ENCODE assay signal across 29 cellular contexts in the genomic region with DNA sequence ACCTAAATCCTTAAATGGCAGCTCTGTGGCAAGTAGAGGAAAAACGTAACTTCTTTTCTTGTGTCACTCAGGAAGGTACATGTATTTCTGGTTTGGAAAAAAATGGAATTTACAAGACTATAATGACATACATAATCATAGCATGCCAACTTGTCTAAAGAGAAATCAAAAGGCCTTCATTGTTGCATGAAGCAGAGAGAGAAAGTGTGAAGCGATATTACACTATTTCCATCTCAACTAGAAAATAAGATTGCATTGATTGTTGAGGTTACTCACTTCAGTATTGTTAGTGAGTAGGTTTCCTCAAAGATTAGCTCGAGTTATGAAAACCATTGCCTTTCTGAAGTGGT.
DNase-seq lines count a peak whose midpoint lies in the region; ATAC-seq and TF ChIP-seq lines count a peak whose summit lies in the region.
"Had no signal": no experiment of that assay in that cellular context is flagged by ENCODE, and none has a peak within 500 bp of the region (broad histone marks: within the 10 kb centered on the region; RNA-seq: fewer than 3 reads in every experiment).

No MANE protein-coding gene starts in this region.

- TF ChIP-seq CTCF in PC-3 (conservative IDR thresholded peaks at IDR 0.05; ENCODE audit: low read depth, low read length) (no peak), neural cell (IDR thresholded peaks at IDR 0.05; ENCODE audit: poor library complexity, severe bottlenecking) (no peak), testis (IDR thresholded peaks at IDR 0.05) (no peak)

- TF ChIP-seq EP300 in neural cell (conservative IDR thresholded peaks at IDR 0.05; ENCODE audit: poor library complexity, severe bottlenecking) = peak; percentile 82

- intact Hi-C loops in PC-3 (cut with micrococcal nuclease) (no loop called here), testis (cut with DNase I; ENCODE audit: low total_unique reads) (no loop called here)

- H3K4me2 ChIP-seq in PC-3 (ENCODE audit: low read length) (no peak overlapping the region), neural cell (ENCODE audit: low read length) (no peak overlapping the region)
- H3K4me2 ChIP-seq: A549; BLaER1; BLaER1 treated with 17β-estradiol and CSF1 and Interleukin-3, amounts not matched to agents 10 nM and 100 nM had no signal

- H3K79me2 ChIP-seq in PC-3 (ENCODE audit: low read length) (no peaks in the 10 kb centered on the region), neural cell (replicated peaks; ENCODE audit: insufficient read depth, low read length) (no peaks in the 10 kb centered on the region)

- H3K9me3 ChIP-seq in PC-3 (ENCODE audit: low read length) (no peaks in the 10 kb centered on the region), neural cell (ENCODE audit: low read length) (no peaks in the 10 kb centered on the region), testis (no peaks in the 10 kb centered on the region)
- H3K9me3 ChIP-seq: A549, BE2C, BLaER1, Caco-2 had no signal

- no peaks in the 10 kb centered on the region for H3K4me1 Mint-ChIP-seq in activated CD8-positive, alpha-beta memory T cell treated with anti-CD3 and anti-CD28 coated beads, Interleukin-2, amount 10 ng/mL, durations not matched to agents 7 days and 5 days
- H3K4me1 Mint-ChIP-seq: B cell; CD4-positive, alpha-beta memory T cell; CD4-positive, CD25-positive, alpha-beta regulatory T cell; CD8-positive, alpha-beta memory T cell had no signal

- whole genome bisulfite sequencing in testis, 2 donors = 87% methylated on average over 3 of the region's 3 CpGs

- H3K4me3 ChIP-seq in PC-3 (ENCODE audit: low read length) (no peak overlapping the region), neural cell (ENCODE audit: low read length) (no peak overlapping the region), testis (no peak overlapping the region)
- H3K4me3 ChIP-seq: A549; BLaER1; BLaER1 treated with 17β-estradiol and CSF1 and Interleukin-3, amounts not matched to agents 10 nM and 100 nM had no signal

- peaks cover 2% of the 10 kb centered on the region for H3K36me3 Mint-ChIP-seq in activated CD8-positive, alpha-beta memory T cell treated with anti-CD3 and anti-CD28 coated beads, Interleukin-2, amount 10 ng/mL, durations not matched to agents 7 days and 5 days
- H3K36me3 Mint-ChIP-seq: CD14-positive monocyte; CD4-positive, alpha-beta memory T cell; CD4-positive, CD25-positive, alpha-beta regulatory T cell; CD8-positive, alpha-beta memory T cell; CD8-positive, alpha-beta T cell had no signal

- H3K9me3 Mint-ChIP-seq in activated CD8-positive, alpha-beta memory T cell treated with anti-CD3 and anti-CD28 coated beads, Interleukin-2, amount 10 ng/mL, durations not matched to agents 7 days and 5 days (ENCODE audit: low read depth) = no peaks in the 10 kb centered on the region
- H3K9me3 Mint-ChIP-seq: CD4-positive, alpha-beta T cell; CD8-positive, alpha-beta T cell had no signal

- no TSS peak for BruUV-seq in PC-3 (replicated peaks; lab: Mats Ljungman, UMichigan)

- H3K4me3 Mint-ChIP-seq in activated CD8-positive, alpha-beta memory T cell treated with anti-CD3 and anti-CD28 coated beads, Interleukin-2, amount 10 ng/mL, durations not matched to agents 7 days and 5 days = no peak overlapping the region
- H3K4me3 Mint-ChIP-seq: B cell; CD14-positive monocyte; CD4-positive, alpha-beta memory T cell; CD4-positive, alpha-beta T cell; CD4-positive, CD25-positive, alpha-beta regulatory T cell; CD8-positive, alpha-beta memory T cell; CD8-positive, alpha-beta T cell had no signal

- H3K9ac ChIP-seq in PC-3 (ENCODE audit: low read length) = no peak overlapping the region
- no peak overlapping the region for H3K9ac ChIP-seq in neural cell (ENCODE audit: low read length)
- H3K9ac ChIP-seq: BLaER1; BLaER1 treated with 17β-estradiol and CSF1 and Interleukin-3, amounts not matched to agents 10 nM and 100 nM had no signal

- H3K36me3 ChIP-seq in PC-3 (ENCODE audit: low read depth, low read length) (no peaks in the 10 kb centered on the region), neural cell (ENCODE audit: insufficient read depth, low read length) (no peaks in the 10 kb centered on the region), testis (ENCODE audit: low read depth, missing control alignments) (no peaks in the 10 kb centered on the region)
- H3K36me3 ChIP-seq: BE2C; BLaER1; BLaER1 treated with 17β-estradiol and CSF1 and Interleukin-3, amounts not matched to agents 10 nM and 100 nM had no signal

- ATAC-seq in PC-3 = no peak
- no peak for ATAC-seq in activated CD8-positive, alpha-beta memory T cell treated with anti-CD3 and anti-CD28 coated beads, Interleukin-2, amount 10 ng/mL, durations not matched to agents 7 days and 5 days
- ATAC-seq: CD8-positive, alpha-beta T cell had no signal

- H2AFZ ChIP-seq in PC-3 (ENCODE audit: low read length) (no peak overlapping the region), neural cell (ENCODE audit: low read depth, low read length) (no peak overlapping the region)

- peaks cover 17% of the 10 kb centered on the region for H3K4me1 ChIP-seq in PC-3 (ENCODE audit: insufficient read depth, low read length)
- peaks cover 4% of the 10 kb centered on the region for H3K4me1 ChIP-seq in testis
- H3K4me1 ChIP-seq: BE2C; BLaER1; BLaER1 treated with 17β-estradiol and CSF1 and Interleukin-3, amounts not matched to agents 10 nM and 100 nM; Caco-2 had no signal

- no peak for TF ChIP-seq RAD21 in neural cell (conservative IDR thresholded peaks at IDR 0.05)

- POLR2A ChIA-PET in PC-3 (lab: Charles Lee; ENCODE audit: unreplicated experiment) = no interaction called here

- no peaks in the 10 kb centered on the region for H3F3A ChIP-seq in PC-3 (ENCODE audit: low read length, unreplicated experiment)
- H3F3A ChIP-seq in neural cell (ENCODE audit: insufficient read depth, low read length, poor library complexity, severe bottlenecking) = no peaks in the 10 kb centered on the region

- no peaks in the 10 kb centered on the region for H3K27me3 ChIP-seq in PC-3 (ENCODE audit: low read length)
- no peaks in the 10 kb centered on the region for H3K27me3 ChIP-seq in neural cell (ENCODE audit: insufficient read depth, low read depth, low read length)
- no peaks in the 10 kb centered on the region for H3K27me3 ChIP-seq in testis
- H3K27me3 ChIP-seq: BE2C; BLaER1; BLaER1 treated with 17β-estradiol and CSF1 and Interleukin-3, amounts not matched to agents 10 nM and 100 nM had no signal

- DNase-seq in PC-3 (no peak), testis (no peak)
- no peak for DNase-seq in activated CD8-positive, alpha-beta memory T cell treated with anti-CD3 and anti-CD28 coated beads, Interleukin-2, amount 10 ng/mL, durations not matched to agents 7 days and 5 days
- DNase-seq: 8988T; ACHN; AML-193; BE2C; C1 segment of cervical spinal cord; Caco-2; Calu3; CD4-positive, alpha-beta memory T cell; CD4-positive, alpha-beta T cell; CD4-positive, CD25-positive, alpha-beta regulatory T cell; CD8-positive, alpha-beta memory T cell; CD8-positive, alpha-beta T cell; COR-L47; DMS 273 treated with DMSO at 0.1 percent for 48 hours; DMS153; DMS79; DMS79 treated with DMSO at 0.1 percent for 48 hours; DND-41 had no signal

- TF ChIP-seq POLR2A in testis (IDR thresholded peaks at IDR 0.05) = no peak

- H3K27ac Mint-ChIP-seq in activated CD8-positive, alpha-beta memory T cell treated with anti-CD3 and anti-CD28 coated beads, Interleukin-2, amount 10 ng/mL, durations not matched to agents 7 days and 5 days = no peak overlapping the region
- H3K27ac Mint-ChIP-seq: B cell; CD14-positive monocyte; CD4-positive, alpha-beta memory T cell; CD4-positive, alpha-beta T cell; CD4-positive, CD25-positive, alpha-beta regulatory T cell; CD8-positive, alpha-beta memory T cell; CD8-positive, alpha-beta T cell had no signal

- H4K20me1 ChIP-seq in PC-3 (ENCODE audit: low read length) = no peaks in the 10 kb centered on the region
- H4K20me1 ChIP-seq in neural cell (ENCODE audit: insufficient read depth) = no peaks in the 10 kb centered on the region
- H4K20me1 ChIP-seq: BLaER1; BLaER1 treated with 17β-estradiol and CSF1 and Interleukin-3, amounts not matched to agents 10 nM and 100 nM had no signal

- peaks cover 6% of the 10 kb centered on the region for H3K27me3 Mint-ChIP-seq in activated CD8-positive, alpha-beta memory T cell treated with anti-CD3 and anti-CD28 coated beads, Interleukin-2, amount 10 ng/mL, durations not matched to agents 7 days and 5 days
- H3K27me3 Mint-ChIP-seq: B cell; CD4-positive, alpha-beta T cell had no signal

- H3K27ac ChIP-seq in PC-3 (ENCODE audit: low read length) (peak overlapping the region; percentile 3; the same call in 1 of the 2 replicates), neural cell (ENCODE audit: low read length) (peak overlapping the region; percentile 21), testis (no peak overlapping the region)
- H3K27ac ChIP-seq: 22Rv1; A549; BLaER1; BLaER1 treated with 17β-estradiol and CSF1 and Interleukin-3, amounts not matched to agents 10 nM and 100 nM; C4-2B had no signal

- CTCF ChIA-PET in PC-3 (lab: Charles Lee) = no interaction called here
- CTCF ChIA-PET in activated CD8-positive, alpha-beta memory T cell treated with anti-CD3 and anti-CD28 coated beads, Interleukin-2, amount 10 ng/mL, durations not matched to agents 7 days and 5 days (lab: Charles Lee) = no interaction called here

- H3K9me2 ChIP-seq in PC-3 (replicated peaks; ENCODE audit: low read length) (0 out of 2 replicates have a peak, but pooled peaks cover 3% of the 10 kb centered on the region), neural cell (ENCODE audit: insufficient read depth, low read length) (no peaks in the 10 kb centered on the region)

TF ChIP-seq in neural cell, 6 proteins besides CTCF, POLR2A, EP300 and RAD21:
- no peak for TF ChIP-seq SMC3 (conservative IDR thresholded peaks at IDR 0.05; ENCODE audit: poor library complexity)
- TF ChIP-seq POLR2AphosphoS5 (IDR thresholded peaks at IDR 0.05) = peak; percentile 69

Comparison
In these comparisons a context has a peak if more than half of its experiments do, and no peak if none do; other contexts are left out.
1. H3K27ac ChIP-seq: peak in PC-3 (single experiment) and neural cell (single experiment); none in testis (0 of 2).